In the genomic region with DNA sequence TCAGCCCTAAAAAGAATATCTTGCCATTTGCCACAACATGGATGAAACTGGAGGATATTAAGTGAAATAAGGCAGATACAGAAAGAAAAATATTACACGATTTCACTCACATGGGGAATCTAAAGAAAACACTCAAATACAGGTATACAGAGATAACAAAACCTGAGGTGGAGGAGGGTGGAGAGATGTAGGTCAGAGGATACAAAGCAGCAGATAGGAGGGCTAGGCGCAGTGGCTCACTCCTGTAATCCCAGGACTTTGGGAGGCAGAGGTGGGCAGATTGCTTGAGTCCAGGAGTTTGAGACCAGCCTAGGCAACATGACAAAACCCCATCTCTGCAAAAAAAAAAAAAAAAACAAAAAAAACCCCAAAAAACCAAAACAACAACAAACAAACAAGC, we compare ENCODE assay signal across 27 cellular contexts.
"Had no signal": no experiment of that assay in that cellular context is flagged by ENCODE, and none has a peak within 500 bp of the region (broad histone marks: within the 10 kb centered on the region; RNA-seq: fewer than 3 reads in every experiment).

No MANE protein-coding gene starts in this region.

- H3K27me3 ChIP-seq: suprapubic skin, testis, thyroid gland, tibial nerve, transverse colon, upper lobe of left lung, uterus, vagina had no signal

- H3K27ac ChIP-seq: stomach, suprapubic skin, testis, thoracic aorta, thyroid gland, tibial artery, tibial nerve, transverse colon, upper lobe of left lung, upper lobe of right lung, uterus, vagina had no signal

- DNase-seq: stimulated activated CD4-positive, alpha-beta T cell treated with anti-CD3 and anti-CD28 coated beads, Interleukin-2, amount 100 ng/mL, for 48 hours; stimulated activated CD4-positive, alpha-beta T cell treated with anti-CD3 and anti-CD28 coated beads, Interleukin-4, amount 100 ng/mL, for 1 hour; stimulated activated CD4-positive, alpha-beta T cell treated with anti-CD3 and anti-CD28 coated beads, Interleukin-4, amount 100 ng/mL, for 24 hours; stimulated activated CD4-positive, alpha-beta T cell treated with anti-CD3 and anti-CD28 coated beads, Interleukin-4, amount 100 ng/mL, for 4 hours; stimulated activated CD8-positive, alpha-beta memory T cell treated with anti-CD3 and anti-CD28 coated beads, Interleukin-4, amount 100 ng/mL, for 48 hours; stimulated activated naive B cell treated with anti-CD40 and anti-IgM and Interleukin-4, amounts not matched to agents 10 μg/mL and 1 μg/mL and 100 μg/mL, for 72 hours; stimulated activated naive CD4-positive, alpha-beta T cell; stimulated activated naive CD4-positive, alpha-beta T cell treated with Interleukin-2 at 50 U/mL for 16 hours; stimulated activated naive CD8-positive, alpha-beta T cell treated with anti-CD3 and anti-CD28 coated beads, Interleukin-15, amount 100 ng/mL, for 72 hours; stimulated activated naive CD8-positive, alpha-beta T cell treated with anti-CD3 and anti-CD28 coated beads, Interleukin-15, Interleukin-2, amounts not matched to agents 100 U/mL and 50 U/mL, for 24 hours; stomach; substantia nigra; testis; thyroid gland; tibial artery; transverse colon; trophoblast cell; upper lobe of left lung; upper lobe of right lung; uterus had no signal

- FAIRE-seq: urothelium cell line had no signal

- H3K4me3 ChIP-seq: stomach, suprapubic skin, testis, thoracic aorta, thyroid gland, tibial artery, tibial nerve, transverse colon, upper lobe of left lung, upper lobe of right lung, uterus, vagina had no signal

- H3K36me3 ChIP-seq: stomach, suprapubic skin, thoracic aorta, thyroid gland, tibial artery, tibial nerve, transverse colon, upper lobe of left lung, upper lobe of right lung, uterus, vagina had no signal

- ATAC-seq: stimulated activated effector memory CD8-positive, alpha-beta T cell treated with anti-CD3 and anti-CD28 coated beads, Interleukin-12 subunit alpha, Interleukin-12 subunit beta, amount 100 ng/mL, for 72 hours; stimulated activated memory B cell treated with anti-CD40 and anti-IgM and Interleukin-4, amounts not matched to agents 10 μg/mL and 1 μg/mL and 100 μg/mL, for 72 hours; stimulated activated naive B cell treated with anti-CD40 and anti-IgM and Interleukin-4, amounts not matched to agents 10 μg/mL and 1 μg/mL and 100 μg/mL, for 72 hours; stimulated activated naive CD8-positive, alpha-beta T cell treated with anti-CD3 and anti-CD28 coated beads, Interleukin-15, amount 100 ng/mL, for 72 hours; stimulated activated naive CD8-positive, alpha-beta T cell treated with anti-CD3 and anti-CD28 coated beads, Interleukin-15, Interleukin-2, amounts not matched to agents 100 U/mL and 50 U/mL, for 24 hours; upper lobe of right lung had no signal

- H3K4me1 ChIP-seq: stomach, suprapubic skin, testis, thyroid gland, tibial artery, tibial nerve, transverse colon, upper lobe of left lung, upper lobe of right lung, uterus, vagina had no signal

- H3K9me3 ChIP-seq: suprapubic skin, testis, thoracic aorta, thyroid gland, tibial artery, tibial nerve, transverse colon, upper lobe of left lung, upper lobe of right lung, uterus, vagina had no signal
